Comparison of ENCODE assay signal across 8 cellular contexts in genomic region chr19:17260842-17261325, GRCh38. TPM values are rescaled to one million over a fixed set of nuclear protein-coding genes. Genes with fewer than 3 reads are reported as not detected.
A peak's percentile ranks its signal among the peaks of the same experiment; 100 is the strongest.
DNase-seq lines count a peak whose midpoint lies in the region; ATAC-seq and TF ChIP-seq lines count a peak whose summit lies in the region.

No MANE protein-coding gene starts in this region.

- H3K36me3 ChIP-seq in A673 (ENCODE audit: insufficient read depth, low read length, poor library complexity, severe bottlenecking) (no peaks in the 10 kb centered on the region), mesendoderm (ENCODE audit: control insufficient read depth, insufficient read depth, low read length) (no peaks in the 10 kb centered on the region)

- no peaks in the 10 kb centered on the region for H3K79me2 ChIP-seq in mesendoderm (ENCODE audit: control insufficient read depth, insufficient read depth, low read length)

- H3K23ac ChIP-seq in mesendoderm (ENCODE audit: low read length) = no peak overlapping the region

- intact Hi-C loops in A673 (cut with micrococcal nuclease; ENCODE audit: unreplicated experiment) = no loop called here

- H3K27me3 ChIP-seq in A673 (replicated peaks; ENCODE audit: insufficient read depth, low read depth, low read length, poor library complexity) = no peaks in the 10 kb centered on the region
- no peaks in the 10 kb centered on the region for H3K27me3 ChIP-seq in mesendoderm (ENCODE audit: insufficient read depth, low read length, poor library complexity)

- H2AK5ac ChIP-seq in mesendoderm (ENCODE audit: low read length) = no peak overlapping the region

- no peak overlapping the region for H3K27ac ChIP-seq in A673 (ENCODE audit: low read depth, low read length, poor library complexity, severe bottlenecking)
- no peak overlapping the region for H3K27ac ChIP-seq in mesendoderm (ENCODE audit: low read depth, low read length)

- H2BK15ac ChIP-seq in mesendoderm (replicated peaks; ENCODE audit: low read depth) = no peak overlapping the region

- H3K56ac ChIP-seq in mesendoderm (ENCODE audit: low read length) = peak overlapping the region; percentile 74

- BruUV-seq in A673 (replicated peaks; lab: Mats Ljungman, UMichigan) = no TSS peak

- TF ChIP-seq CTCF in A673 (conservative IDR thresholded peaks at IDR 0.05; ENCODE audit: low read depth, low read length) = peak; percentile 98

- H4K5ac ChIP-seq in mesendoderm (ENCODE audit: low read length) = no peak overlapping the region

- no peak overlapping the region for H3K4me3 ChIP-seq in A673 (ENCODE audit: low read depth, low read length, poor library complexity, severe bottlenecking)
- no peak overlapping the region for H3K4me3 ChIP-seq in mesendoderm (ENCODE audit: low read length)

- no peak overlapping the region for H3K4ac ChIP-seq in mesendoderm (ENCODE audit: low read depth, low read length)

- no peak overlapping the region for H2BK120ac ChIP-seq in mesendoderm (ENCODE audit: low read depth, low read length)

- peak; percentile 52 for ATAC-seq in GM18520 (IDR thresholded peaks at IDR 0.05; ENCODE audit: unreplicated experiment)
- peak; percentile 65 for ATAC-seq in HG03469 (IDR thresholded peaks at IDR 0.05; ENCODE audit: unreplicated experiment)

- no peaks in the 10 kb centered on the region for H3K9me3 ChIP-seq in A673 (ENCODE audit: low read depth, low read length, poor library complexity, severe bottlenecking)

- no peaks in the 10 kb centered on the region for H3K79me1 ChIP-seq in mesendoderm (ENCODE audit: low read length)

- no peak overlapping the region for H3K9ac ChIP-seq in mesendoderm (ENCODE audit: low read length)

- no peak overlapping the region for H3K18ac ChIP-seq in mesendoderm (ENCODE audit: low read length)

- DNase-seq in A673 (ENCODE audit: low spot score) = peak; percentile 88
- peak; percentile 99 for DNase-seq in NCI-H82 (lab: John Stamatoyannopoulos, UW)
- peak; percentile 88 for DNase-seq in activated CD4-positive, alpha-beta T cell treated with anti-CD3 and anti-CD28 coated beads, Interleukin-2, amount 50 U/mL, for 4 hours
- peak; percentile 88 for DNase-seq in effector CD4-positive, alpha-beta T cell
- peak; percentile 96 for DNase-seq in mesendoderm
- peak; percentile 94 for DNase-seq in stimulated activated CD8-positive, alpha-beta memory T cell treated with anti-CD3 and anti-CD28 coated beads, Interleukin-4, amount 100 ng/mL, for 48 hours

- H3K4me1 ChIP-seq in A673 (ENCODE audit: insufficient read depth, low read length, poor library complexity, severe bottlenecking) (no peaks in the 10 kb centered on the region), mesendoderm (ENCODE audit: control insufficient read depth, low read depth, low read length) (peaks cover 2% of the 10 kb centered on the region)

- H2BK5ac ChIP-seq in mesendoderm (ENCODE audit: low read length) = no peak overlapping the region

- H3K4me2 ChIP-seq in mesendoderm (ENCODE audit: low read length) = no peak overlapping the region

- CTCF ChIA-PET in A673 (lab: Charles Lee) = interaction anchor here (0.5 kb wide), 1 partner anchor 143 kb away, joined by 5 read pairs; no protein-coding TSS in a partner anchor

- no peak overlapping the region for H4K8ac ChIP-seq in mesendoderm (ENCODE audit: low read depth, low read length)

- no CpG with 5 or more reads among the region's 15 CpGs for WGBS in mesendoderm (ENCODE audit: extremely low coverage, insufficient coverage, low lambda C conversion rate)

- POLR2A ChIA-PET in A673 (lab: Charles Lee; ENCODE audit: low non-redundant PET) = no interaction called here

RNA-seq across cellular contexts. Expression of gene USHBP1, which starts 3.7 kb away (rescaled TPM):
- total RNA-seq in A673 (2021) = 0.61 TPM in 1 of 2 replicates, not detected in the other
- polyA plus RNA-seq in mesendoderm (2013, experiment 1 of 2) = 1.6 TPM
- 1.5 TPM for polyA plus RNA-seq in mesendoderm (2013, experiment 2 of 2)

RNA-seq across cellular contexts. Expression of gene BABAM1, which starts 6.4 kb away (rescaled TPM):
- total RNA-seq in A673 (2021) = 136 and 147 TPM in 2 replicates
- 119 TPM for polyA plus RNA-seq in mesendoderm (2013, experiment 1 of 2)
- polyA plus RNA-seq in mesendoderm (2013, experiment 2 of 2) = 120 TPM

RNA-seq across cellular contexts. Expression of gene NR2F6, which starts 15.2 kb away (rescaled TPM):
- 26.3 and 32.9 TPM in 2 replicates for total RNA-seq in A673 (2021)
- 63.1 TPM for polyA plus RNA-seq in mesendoderm (2013, experiment 1 of 2)
- 61.8 TPM for polyA plus RNA-seq in mesendoderm (2013, experiment 2 of 2)

RNA-seq across cellular contexts. Expression of gene ANKLE1, which starts 20.8 kb away (rescaled TPM):
- total RNA-seq in A673 (2021) = 15.8 and 17.5 TPM in 2 replicates
- polyA plus RNA-seq in mesendoderm (2013, experiment 1 of 2) = 1.6 TPM
- polyA plus RNA-seq in mesendoderm (2013, experiment 2 of 2) = 1.8 TPM

RNA-seq across cellular contexts. Expression of gene OCEL1, which starts 34.9 kb away (rescaled TPM):
- 8.2 and 14.8 TPM in 2 replicates for total RNA-seq in A673 (2021)
- 17.6 TPM for polyA plus RNA-seq in mesendoderm (2013, experiment 1 of 2)
- polyA plus RNA-seq in mesendoderm (2013, experiment 2 of 2) = 17.5 TPM
